ENCODE assay signal across 16 cellular contexts in genomic region chr1:51693420-51694144, GRCh38.
DNase-seq lines count a peak whose midpoint lies in the region; ATAC-seq and TF ChIP-seq lines count a peak whose summit lies in the region.
"Had no signal": no experiment of that assay in that cellular context is flagged by ENCODE, and none has a peak within 500 bp of the region (broad histone marks: within the 10 kb centered on the region; RNA-seq: fewer than 3 reads in every experiment).

No MANE protein-coding gene starts in this region.

- H3K4me1 ChIP-seq in Panc1 (ENCODE audit: control insufficient read depth, insufficient read depth, low read length) (peaks cover 24% of the 10 kb centered on the region), fibroblast of lung (ENCODE audit: control insufficient read depth, extremely low read depth, insufficient read depth, low read length) (peaks cover 14% of the 10 kb centered on the region), gastrocnemius medialis (peaks cover 73 to 97% of the 10 kb centered on the region in 2 donors)

- H3K36me3 ChIP-seq in Panc1 (ENCODE audit: control insufficient read depth, insufficient read depth, low read length) = no peaks in the 10 kb centered on the region
- H3K36me3 ChIP-seq in fibroblast of lung (ENCODE audit: control insufficient read depth, insufficient read depth, low read length) = no peaks in the 10 kb centered on the region
- no peaks in the 10 kb centered on the region for H3K36me3 ChIP-seq in gastrocnemius medialis

- in situ Hi-C loops in Panc1 (cut with HindIII; ENCODE audit: low pct_unique_long_range_greater_than_20kb, low sequenced_read_pairs) = no loop called here
- in situ Hi-C loops in gastrocnemius medialis (cut with MboI; ENCODE audit: low sequenced_read_pairs in 4 of 4) = no loop called here

- BruUV-seq in Panc1 (replicated peaks; lab: Mats Ljungman, UMichigan) = no TSS peak

- H4K20me1 ChIP-seq in fibroblast of lung (ENCODE audit: control insufficient read depth, extremely low read depth, insufficient read depth, low read length) = no peaks in the 10 kb centered on the region

- POLR2A ChIA-PET in Panc1 (lab: Charles Lee) = interaction anchor here (0.6 kb wide), 1 partner anchor 66 kb away, joined by 4 read pairs; no protein-coding TSS in a partner anchor

- no peak for ATAC-seq in Panc1
- no peak for ATAC-seq in gastrocnemius medialis
- no peak for ATAC-seq in HG03378 (IDR thresholded peaks at IDR 0.05; ENCODE audit: unreplicated experiment)
- ATAC-seq: GM23338 had no signal

- peaks cover under 1% of the 10 kb centered on the region; the same call in 1 of the 2 replicates for H3K9me3 ChIP-seq in Panc1 (ENCODE audit: control insufficient read depth, insufficient read depth, low read depth, low read length)
- no peaks in the 10 kb centered on the region for H3K9me3 ChIP-seq in fibroblast of lung (ENCODE audit: control insufficient read depth, insufficient read depth, low read depth, low read length)
- H3K9me3 ChIP-seq in gastrocnemius medialis = no peaks in the 10 kb centered on the region

- H3K4me1 Mint-ChIP-seq in activated naive CD4-positive, alpha-beta T cell treated with anti-CD3 and anti-CD28 coated beads for 36 hours (ENCODE audit: low read depth) = peaks cover 12% of the 10 kb centered on the region

- H3K9me3 Mint-ChIP-seq in activated naive CD4-positive, alpha-beta T cell treated with anti-CD3 and anti-CD28 coated beads for 36 hours = no peaks in the 10 kb centered on the region
- H3K9me3 Mint-ChIP-seq: GM23338 had no signal

- CTCF ChIA-PET in Panc1 (lab: Charles Lee) = no interaction called here
- CTCF ChIA-PET in activated naive CD4-positive, alpha-beta T cell treated with anti-CD3 and anti-CD28 coated beads for 36 hours (lab: Charles Lee) = interaction anchor here (0.7 kb wide), 1 partner anchor 1000 kb away, joined by 5 read pairs; no protein-coding TSS in a partner anchor

- TF ChIP-seq CTCF in Panc1 (IDR thresholded peaks at IDR 0.05) (no peak), fibroblast of lung (conservative IDR thresholded peaks at IDR 0.05 in 1 of 2, IDR thresholded peaks at IDR 0.05 in 1 of 2; ENCODE audit: low read depth in 1 of 2, low read length in 2 of 2) (no peak), gastrocnemius medialis (IDR thresholded peaks at IDR 0.05 in 4 of 5, conservative IDR thresholded peaks at IDR 0.05 in 1 of 5) (no peak)

- no peak overlapping the region for H2AFZ ChIP-seq in fibroblast of lung (ENCODE audit: low read length)
- H2AFZ ChIP-seq: GM23338 had no signal

- H3K4me2 ChIP-seq in fibroblast of lung (ENCODE audit: extremely low read depth, insufficient read depth, low read length) = no peak overlapping the region
- H3K4me2 ChIP-seq: GM23338 had no signal

- H3K27me3 ChIP-seq in Panc1 (ENCODE audit: control insufficient read depth, insufficient read depth, low read length) = no peaks in the 10 kb centered on the region
- no peaks in the 10 kb centered on the region for H3K27me3 ChIP-seq in fibroblast of lung (ENCODE audit: control insufficient read depth, insufficient read depth, low read length)
- no peaks in the 10 kb centered on the region for H3K27me3 ChIP-seq in gastrocnemius medialis

- H3K9ac ChIP-seq in fibroblast of lung (ENCODE audit: insufficient read depth, low read length) = no peak overlapping the region

- intact Hi-C loops in Panc1 (cut with micrococcal nuclease; ENCODE audit: unreplicated experiment) (no loop called here), gastrocnemius medialis (cut with DNase I; ENCODE audit: low total_unique reads) (loop anchor here (5.0 kb wide), 1 partner anchor 39 kb away; no protein-coding TSS in a partner anchor)
- intact Hi-C loops in activated naive CD4-positive, alpha-beta T cell treated with anti-CD3 and anti-CD28 coated beads for 36 hours (cut with micrococcal nuclease) = no loop called here

- TF ChIP-seq POLR2A in gastrocnemius medialis (IDR thresholded peaks at IDR 0.05) = no peak

- H3K27ac ChIP-seq in Panc1 (ENCODE audit: low read length) = peak overlapping the region; percentile 35
- H3K27ac ChIP-seq in fibroblast of lung (ENCODE audit: insufficient read depth, low read length) = no peak overlapping the region
- peak overlapping the region; percentile 11 to 48 (median 27) for H3K27ac ChIP-seq in gastrocnemius medialis
- H3K27ac ChIP-seq: 22Rv1, coronary artery had no signal

- no peaks in the 10 kb centered on the region for H3K79me2 ChIP-seq in fibroblast of lung (ENCODE audit: control insufficient read depth, insufficient read depth, low read length)

- H3K27ac Mint-ChIP-seq in activated naive CD4-positive, alpha-beta T cell treated with anti-CD3 and anti-CD28 coated beads for 36 hours = no peak overlapping the region
- H3K27ac Mint-ChIP-seq: GM23338 had no signal

- H3K4me3 Mint-ChIP-seq in activated naive CD4-positive, alpha-beta T cell treated with anti-CD3 and anti-CD28 coated beads for 36 hours = no peak overlapping the region
- H3K4me3 Mint-ChIP-seq: GM23338 had no signal

- H3K27me3 Mint-ChIP-seq in activated naive CD4-positive, alpha-beta T cell treated with anti-CD3 and anti-CD28 coated beads for 36 hours (ENCODE audit: low read depth) = no peaks in the 10 kb centered on the region

- DNase-seq in DMS 273 (lab: John Stamatoyannopoulos, UW; ENCODE audit: unreplicated experiment) (peak; percentile 33), DMS 273 treated with DMSO at 0.1 percent for 48 hours (lab: John Stamatoyannopoulos, UW) (no peak), Panc1 (ENCODE audit: low read depth, low spot score) (no peak), fibroblast of lung (ENCODE audit: low read depth in 2 of 2) (peak; percentile 37 to 64), gastrocnemius medialis (no peak)
- no peak for DNase-seq in activated CD4-positive, alpha-beta T cell treated with anti-CD3 and anti-CD28 coated beads for 4 hours
- DNase-seq in activated naive CD4-positive, alpha-beta T cell treated with anti-CD3 and anti-CD28 coated beads for 36 hours = no peak
- DNase-seq: activated CD4-positive, alpha-beta T cell treated with anti-CD3 and anti-CD28 coated beads for 1 hour; NCI-H2227 treated with DMSO at 0.1 percent for 48 hours; T-helper 1 cell had no signal

- no peaks in the 10 kb centered on the region for H3K36me3 Mint-ChIP-seq in activated naive CD4-positive, alpha-beta T cell treated with anti-CD3 and anti-CD28 coated beads for 36 hours (ENCODE audit: low read depth)

- no peak overlapping the region for H3K4me3 ChIP-seq in Panc1 (ENCODE audit: low read depth in 2 of 2, low read length in 2 of 2)
- H3K4me3 ChIP-seq in fibroblast of lung (replicated peaks in 1 of 4; ENCODE audit: control extremely low read depth in 1 of 4, insufficient read depth in 1 of 4, low read depth in 3 of 4, low read length in 4 of 4) = no peak overlapping the region
- H3K4me3 ChIP-seq in gastrocnemius medialis = no peak overlapping the region
- H3K4me3 ChIP-seq: coronary artery, GM23338, lung, skin epidermis had no signal

Comparison
In these comparisons a context has a peak if more than half of its experiments do, and no peak if none do; other contexts are left out.
1. DNase-seq: peak in DMS 273 (single experiment) and fibroblast of lung (2 of 2); none in DMS 273 treated with DMSO at 0.1 percent for 48 hours (single experiment), Panc1 (single experiment), gastrocnemius medialis (0 of 2), activated CD4-positive, alpha-beta T cell treated with anti-CD3 and anti-CD28 coated beads for 4 hours (0 of 2) and activated naive CD4-positive, alpha-beta T cell treated with anti-CD3 and anti-CD28 coated beads for 36 hours (single experiment).